Comparison of ENCODE assay signal across 25 cellular contexts in the genomic region with DNA sequence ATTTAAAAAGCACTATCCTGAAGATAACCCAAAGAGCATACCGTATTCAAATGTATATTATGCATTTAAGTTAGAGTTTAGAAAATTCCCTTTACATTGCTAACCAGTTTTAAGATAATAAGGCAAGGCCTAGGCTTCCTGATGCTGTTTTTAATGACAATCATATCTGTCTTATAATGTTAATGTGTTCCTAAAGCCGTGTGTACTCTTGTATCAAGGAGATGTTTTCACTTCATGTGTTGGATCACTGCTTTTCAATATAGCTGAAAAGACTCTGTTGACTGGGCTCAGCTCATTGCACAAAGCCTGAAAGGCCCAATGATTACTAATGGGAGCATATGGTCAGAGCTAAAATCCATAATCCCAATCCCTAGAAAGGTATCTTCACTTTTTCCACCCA.
"Had no signal": no experiment of that assay in that cellular context is flagged by ENCODE, and none has a peak within 500 bp of the region (broad histone marks: within the 10 kb centered on the region; RNA-seq: fewer than 3 reads in every experiment).

No MANE protein-coding gene starts in this region.

- H3K4me3 ChIP-seq: heart left ventricle, lung, ovary, right atrium auricular region, suprapubic skin, thyroid gland, uterus had no signal

- H3K4me1 ChIP-seq: foreskin keratinocyte, right atrium auricular region, suprapubic skin, thyroid gland, uterus had no signal

- H3K4me1 Mint-ChIP-seq: naive B cell; stimulated activated effector memory CD8-positive, alpha-beta T cell treated with anti-CD3 and anti-CD28 coated beads, Interleukin-12 subunit alpha, Interleukin-12 subunit beta, amount 100 ng/mL, for 72 hours had no signal

- H3K27me3 ChIP-seq: foreskin keratinocyte, heart left ventricle, ovary, right atrium auricular region, suprapubic skin, thyroid gland, uterus had no signal

- H3K27ac ChIP-seq: foreskin keratinocyte, heart left ventricle, ovary, right atrium auricular region, suprapubic skin, thyroid gland, uterus had no signal

- H3K36me3 ChIP-seq: heart left ventricle, ovary, right atrium auricular region, suprapubic skin, thyroid gland, uterus had no signal

- H3K36me3 Mint-ChIP-seq: naive B cell; stimulated activated effector memory CD8-positive, alpha-beta T cell treated with anti-CD3 and anti-CD28 coated beads, Interleukin-12 subunit alpha, Interleukin-12 subunit beta, amount 100 ng/mL, for 72 hours had no signal

- DNase-seq: effector memory CD8-positive, alpha-beta T cell; erythroblast; foreskin keratinocyte; heart left ventricle; hippocampal formation; left colon; left ventricle myocardium superior; mesenchymal stem cell; naive B cell; nephron progenitor cell; nucleus accumbens; ovary; small intestine; stimulated activated CD4-positive, alpha-beta T cell treated with anti-CD3 and anti-CD28 coated beads, Interleukin-12 subunit alpha, Interleukin-12 subunit beta, amount 100 ng/mL, for 4 hours; stimulated activated CD4-positive, alpha-beta T cell treated with anti-CD3 and anti-CD28 coated beads, Interleukin-2, amount 100 ng/mL, for 48 hours; stimulated activated CD8-positive, alpha-beta memory T cell treated with anti-CD3 and anti-CD28 coated beads, Interleukin-4, amount 100 ng/mL, for 48 hours; stimulated activated naive CD8-positive, alpha-beta T cell treated with anti-CD3 and anti-CD28 coated beads, Interleukin-15, Interleukin-2, amounts not matched to agents 100 U/mL and 50 U/mL, for 24 hours; thyroid gland; uterus had no signal

- H3K27me3 Mint-ChIP-seq: dendritic cell treated with granulocyte-macrophage colony-stimulating factor and Interleukin-4, amounts not matched to agents 40 ng/mL and 50 ng/mL, for 4 days; effector memory CD8-positive, alpha-beta T cell; naive B cell; type B pancreatic cell had no signal

- H3K4me3 Mint-ChIP-seq: dendritic cell treated with granulocyte-macrophage colony-stimulating factor and Interleukin-4, amounts not matched to agents 40 ng/mL and 50 ng/mL, for 4 days; effector memory CD8-positive, alpha-beta T cell; naive B cell; nephron progenitor cell; stimulated activated effector memory CD8-positive, alpha-beta T cell treated with anti-CD3 and anti-CD28 coated beads, Interleukin-12 subunit alpha, Interleukin-12 subunit beta, amount 100 ng/mL, for 72 hours; type B pancreatic cell had no signal

- H3K9me3 ChIP-seq: heart left ventricle, ovary, right atrium auricular region, suprapubic skin, thyroid gland, uterus had no signal

- H3K9me3 Mint-ChIP-seq: dendritic cell treated with granulocyte-macrophage colony-stimulating factor and Interleukin-4, amounts not matched to agents 40 ng/mL and 50 ng/mL, for 4 days; naive B cell; nephron progenitor cell; type B pancreatic cell had no signal

- ATAC-seq: effector memory CD8-positive, alpha-beta T cell; foreskin keratinocyte; heart left ventricle; left colon; left ventricle myocardium superior; stimulated activated effector memory CD8-positive, alpha-beta T cell treated with anti-CD3 and anti-CD28 coated beads, Interleukin-12 subunit alpha, Interleukin-12 subunit beta, amount 100 ng/mL, for 72 hours; stimulated activated naive CD8-positive, alpha-beta T cell treated with anti-CD3 and anti-CD28 coated beads, Interleukin-15, Interleukin-2, amounts not matched to agents 100 U/mL and 50 U/mL, for 24 hours had no signal

- H3K27ac Mint-ChIP-seq: dendritic cell treated with granulocyte-macrophage colony-stimulating factor and Interleukin-4, amounts not matched to agents 40 ng/mL and 50 ng/mL, for 4 days; effector memory CD8-positive, alpha-beta T cell; naive B cell; nephron progenitor cell; stimulated activated effector memory CD8-positive, alpha-beta T cell treated with anti-CD3 and anti-CD28 coated beads, Interleukin-12 subunit alpha, Interleukin-12 subunit beta, amount 100 ng/mL, for 72 hours; type B pancreatic cell had no signal
